Comparison of ENCODE assay signal across 17 cellular contexts in genomic region chr1:6279721-6280383, GRCh38. TPM values are rescaled to one million over a fixed set of nuclear protein-coding genes. Genes with fewer than 3 reads are reported as not detected.
DNase-seq lines count a peak whose midpoint lies in the region; ATAC-seq lines count a peak whose summit lies in the region.
"Had no signal": no experiment of that assay in that cellular context is flagged by ENCODE, and none has a peak within 500 bp of the region (broad histone marks: within the 10 kb centered on the region; RNA-seq: fewer than 3 reads in every experiment).

No MANE protein-coding gene starts in this region.

- H3K4me3 ChIP-seq in SK-N-MC (no peak overlapping the region), mesenchymal stem cell (ENCODE audit: insufficient read depth in 1 of 2, low read depth in 1 of 2, low read length in 2 of 2) (no peak overlapping the region)
- H3K4me3 ChIP-seq: A549 had no signal

- WGBS in mesenchymal stem cell, result 95% methylated on average over 27 of the region's 27 CpGs

- no peaks in the 10 kb centered on the region for H3K36me3 ChIP-seq in SK-N-MC (ENCODE audit: insufficient read depth, low read length)
- H3K36me3 ChIP-seq in mesenchymal stem cell (ENCODE audit: control insufficient read depth in 1 of 2, insufficient read depth in 2 of 2, low read depth in 1 of 2, low read length in 2 of 2), result peaks cover 0 to 51% of the 10 kb centered on the region in 2 experiments
- H3K36me3 ChIP-seq: BE2C had no signal

- H2BK120ac ChIP-seq in mesenchymal stem cell (ENCODE audit: low read depth, low read length), result no peak overlapping the region

- H4K8ac ChIP-seq in mesenchymal stem cell (ENCODE audit: low read length), result no peak overlapping the region

- no peak for ATAC-seq in HG02870 (IDR thresholded peaks at IDR 0.05; ENCODE audit: unreplicated experiment)

- H2AK5ac ChIP-seq in mesenchymal stem cell (ENCODE audit: low read length, severe bottlenecking), result no peak overlapping the region

- H3K4me2 ChIP-seq in mesenchymal stem cell (ENCODE audit: low read length, poor library complexity, severe bottlenecking), result no peak overlapping the region
- H3K4me2 ChIP-seq: A549 had no signal

- no peak overlapping the region for H2BK5ac ChIP-seq in mesenchymal stem cell (ENCODE audit: low read depth, low read length, poor library complexity, severe bottlenecking)

- H3K27me3 ChIP-seq in mesenchymal stem cell (ENCODE audit: control insufficient read depth in 1 of 2, insufficient read depth in 1 of 2, low read length in 2 of 2), result no peaks in the 10 kb centered on the region
- H3K27me3 ChIP-seq: BE2C had no signal

- DNase-seq in SK-N-MC (ENCODE audit: low read depth, low spot score), result no peak
- no peak for DNase-seq in mesenchymal stem cell
- DNase-seq in retina, result peak; percentile 69
- no peak for DNase-seq in activated CD4-positive, alpha-beta T cell treated with anti-CD3 and anti-CD28 coated beads for 4 hours
- no peak for DNase-seq in OCI-M1 (lab: John Stamatoyannopoulos, UW)
- no peak for DNase-seq in T1000 (lab: John Stamatoyannopoulos, UW)
- DNase-seq: BE2C; Caco-2; CD8-positive, alpha-beta memory T cell; DND-41; GDM1; GOT3; HCEC 1CT had no signal

- H3K4ac ChIP-seq in mesenchymal stem cell (ENCODE audit: low read depth in 1 of 2, low read length in 2 of 2), result no peak overlapping the region

- H3K18ac ChIP-seq in mesenchymal stem cell (ENCODE audit: low read depth in 1 of 2, low read length in 2 of 2), result no peak overlapping the region

- H3K14ac ChIP-seq in mesenchymal stem cell (ENCODE audit: low read length in 2 of 2), result no peak overlapping the region

- no peak overlapping the region for H2AFZ ChIP-seq in mesenchymal stem cell (ENCODE audit: low read depth, low read length)

- H3K4me1 ChIP-seq in mesenchymal stem cell (ENCODE audit: control insufficient read depth, insufficient read depth, low read depth, low read length), result peaks cover 16% of the 10 kb centered on the region
- H3K4me1 ChIP-seq: A549, BE2C, Caco-2 had no signal

- no peak overlapping the region for H2BK15ac ChIP-seq in mesenchymal stem cell (ENCODE audit: low read depth, poor library complexity, severe bottlenecking)

- no peak overlapping the region for H3K9ac ChIP-seq in SK-N-MC (ENCODE audit: insufficient read length)
- no peak overlapping the region for H3K9ac ChIP-seq in mesenchymal stem cell (ENCODE audit: low read length)

- no peak overlapping the region for H2BK12ac ChIP-seq in mesenchymal stem cell (ENCODE audit: low read length in 2 of 2)

- H3K9me3 ChIP-seq in SK-N-MC (ENCODE audit: low read depth, low read length) (no peaks in the 10 kb centered on the region), mesenchymal stem cell (ENCODE audit: control insufficient read depth, low read length) (no peaks in the 10 kb centered on the region)
- H3K9me3 ChIP-seq: A549, BE2C, Caco-2 had no signal

- peaks cover 1% of the 10 kb centered on the region for H3K79me1 ChIP-seq in mesenchymal stem cell (replicated peaks; ENCODE audit: low read length, poor library complexity, severe bottlenecking)

- no peak overlapping the region for H3K23ac ChIP-seq in mesenchymal stem cell (ENCODE audit: low read length in 2 of 2)

- H4K91ac ChIP-seq in mesenchymal stem cell (ENCODE audit: low read length), result peak overlapping the region; percentile 48

- H3K27ac ChIP-seq in SK-N-MC, result 0 out of 2 replicates have a peak overlapping the region, but pooled peaks have one; percentile 3
- H3K27ac ChIP-seq in mesenchymal stem cell (ENCODE audit: low read length, poor library complexity, severe bottlenecking), result no peak overlapping the region
- H3K27ac ChIP-seq: A549 had no signal

RNA-seq across cellular contexts. Expression of gene GPR153, which starts 19.0 kb away (rescaled TPM):
- polyA plus RNA-seq in mesenchymal stem cell (2013, experiment 1 of 2), result 4.9 TPM
- 5.1 TPM for polyA plus RNA-seq in mesenchymal stem cell (2013, experiment 2 of 2)

RNA-seq across cellular contexts. Expression of gene HES3, which starts 35.9 kb away (rescaled TPM):
- polyA plus RNA-seq in mesenchymal stem cell (2013, experiment 1 of 2), result not detected
- polyA plus RNA-seq in mesenchymal stem cell (2013, experiment 2 of 2), result not detected
- polyA plus RNA-seq: A549; AG04450; CD14-positive monocyte; CD8-positive, alpha-beta memory T cell had no signal

RNA-seq across cellular contexts. Expression of gene ICMT, which starts 44.1 kb away (rescaled TPM):
- polyA plus RNA-seq in mesenchymal stem cell (2013, experiment 1 of 2), result 52.7 TPM
- polyA plus RNA-seq in mesenchymal stem cell (2013, experiment 2 of 2), result 52.5 TPM
